9 cellular contexts compared by ENCODE assay signal in genomic region chr14:69650948-69651369, GRCh38. TPM values are rescaled to one million over a fixed set of nuclear protein-coding genes. Genes with fewer than 3 reads are reported as not detected.
DNase-seq lines count a peak whose midpoint lies in the region; ATAC-seq, FAIRE-seq and TF ChIP-seq lines count a peak whose summit lies in the region.
"Had no signal": no experiment of that assay in that cellular context is flagged by ENCODE, and none has a peak within 500 bp of the region (broad histone marks: within the 10 kb centered on the region; RNA-seq: fewer than 3 reads in every experiment).

No MANE protein-coding gene starts in this region.

- no peak overlapping the region for H2AFZ ChIP-seq in astrocyte (ENCODE audit: low read depth, low read length)

- H3K79me2 ChIP-seq in astrocyte (ENCODE audit: insufficient read depth, low read length) = peaks cover 78% of the 10 kb centered on the region

- TF ChIP-seq EP300 in transverse colon (IDR thresholded peaks at IDR 0.05; ENCODE audit: low read depth) = no peak

- H3K4me3 Mint-ChIP-seq in activated T-cell treated with anti-CD3 and anti-CD28 coated beads, Interleukin-2, amount 50 U/mL, for 72 hours = peak overlapping the region; percentile 17 to 22
- peak overlapping the region; percentile 42 for H3K4me3 Mint-ChIP-seq in astrocyte (ENCODE audit: unreplicated experiment)

- H3K36me3 ChIP-seq in astrocyte (ENCODE audit: insufficient read depth, low read length) = no peaks in the 10 kb centered on the region
- no peaks in the 10 kb centered on the region for H3K36me3 ChIP-seq in lower lobe of right lung
- no peaks in the 10 kb centered on the region for H3K36me3 ChIP-seq in transverse colon

- in situ Hi-C loops in transverse colon (cut with MboI; ENCODE audit: low pct_ligation_motif_present in 1 of 4, low pct_unique_long_range_greater_than_20kb in 1 of 4, low sequenced_read_pairs in 3 of 4) = no loop called here

- H3K4me2 ChIP-seq in astrocyte (ENCODE audit: low read length) = peak overlapping the region; percentile 42

- peaks cover 64% of the 10 kb centered on the region for H4K20me1 ChIP-seq in astrocyte (ENCODE audit: insufficient read depth, low read length)

- intact Hi-C loops in lower lobe of right lung (cut with DNase I) = no loop called here
- intact Hi-C loops in transverse colon (cut with DNase I; ENCODE audit: low total_unique reads) = no loop called here

- no peaks in the 10 kb centered on the region for H3K27me3 Mint-ChIP-seq in activated T-cell treated with anti-CD3 and anti-CD28 coated beads, Interleukin-2, amount 50 U/mL, for 72 hours (ENCODE audit: low read depth)
- H3K27me3 Mint-ChIP-seq in astrocyte (ENCODE audit: low read depth, unreplicated experiment) = no peaks in the 10 kb centered on the region

- H3K9me3 ChIP-seq in astrocyte (ENCODE audit: insufficient read depth, low read depth, low read length) = no peaks in the 10 kb centered on the region
- no peaks in the 10 kb centered on the region for H3K9me3 ChIP-seq in lower lobe of right lung
- no peaks in the 10 kb centered on the region for H3K9me3 ChIP-seq in transverse colon

- H3K27ac ChIP-seq in astrocyte (ENCODE audit: low read depth, low read length) = no peak overlapping the region
- peak overlapping the region; percentile 61 for H3K27ac ChIP-seq in lower lobe of right lung
- peak overlapping the region; percentile 77 to 91 (median 85) for H3K27ac ChIP-seq in transverse colon

- H3K4me1 Mint-ChIP-seq in activated T-cell treated with anti-CD3 and anti-CD28 coated beads, Interleukin-2, amount 50 U/mL, for 72 hours (ENCODE audit: low read depth) = peaks cover 88% of the 10 kb centered on the region
- H3K4me1 Mint-ChIP-seq in astrocyte (ENCODE audit: low read depth, unreplicated experiment) = peaks cover 68% of the 10 kb centered on the region

- H3K4me1 ChIP-seq in astrocyte (ENCODE audit: insufficient read depth, low read length) (peaks cover 48% of the 10 kb centered on the region), lower lobe of right lung (peaks cover 88% of the 10 kb centered on the region), transverse colon (peaks cover 58 to 88% (median 77%) of the 10 kb centered on the region in 4 donors)

- H3K27me3 ChIP-seq in astrocyte (ENCODE audit: insufficient read depth, low read length) = no peaks in the 10 kb centered on the region
- no peaks in the 10 kb centered on the region for H3K27me3 ChIP-seq in lower lobe of right lung (ENCODE audit: low read depth)
- no peaks in the 10 kb centered on the region for H3K27me3 ChIP-seq in transverse colon

- H3K9ac ChIP-seq in astrocyte (ENCODE audit: low read length) = no peak overlapping the region

- H3K4me3 ChIP-seq in astrocyte (ENCODE audit: insufficient read depth, low read depth, low read length) (no peak overlapping the region), lower lobe of right lung (no peak overlapping the region), transverse colon (no peak overlapping the region)

- TF ChIP-seq POLR2A in transverse colon (IDR thresholded peaks at IDR 0.05) = no peak

- no peak for DNase-seq in activated T-cell treated with anti-CD3 and anti-CD28 coated beads, Interleukin-2, amount 50 U/mL, for 72 hours
- DNase-seq in activated T-cell treated with anti-CD3 and anti-CD28 coated beads for 4 hours (no peak), astrocyte (ENCODE audit: low read depth) (no peak), lower lobe of right lung (no peak), transverse colon (no peak), cerebellar nuclear complex (lab: John Stamatoyannopoulos, UW) (no peak), GM19240 (ENCODE audit: insufficient read length, low spot score) (no peak), globus pallidus (ENCODE audit: low spot score) (no peak)
- DNase-seq: NCI-H510A had no signal

- WGBS in transverse colon (ENCODE audit: low coverage in 1 of 2), 2 donors = 62 to 79% methylated on average over 2 to 3 of the region's 3 CpGs

- H3K27ac Mint-ChIP-seq in activated T-cell treated with anti-CD3 and anti-CD28 coated beads, Interleukin-2, amount 50 U/mL, for 72 hours = peak overlapping the region; percentile 71
- H3K27ac Mint-ChIP-seq in astrocyte (ENCODE audit: unreplicated experiment) = peak overlapping the region; percentile 13

- no peak for ATAC-seq in activated T-cell treated with anti-CD3 and anti-CD28 coated beads, Interleukin-2, amount 50 U/mL, for 72 hours (replicated peaks in 1 of 2)
- peak; percentile 55 for ATAC-seq in lower lobe of right lung

- no peak for TF ChIP-seq CTCF in astrocyte (IDR thresholded peaks at IDR 0.05; ENCODE audit: insufficient read depth, low read depth, low read length)
- TF ChIP-seq CTCF in lower lobe of right lung (IDR thresholded peaks at IDR 0.05) = no peak
- no peak for TF ChIP-seq CTCF in transverse colon (IDR thresholded peaks at IDR 0.05)

- H3K36me3 Mint-ChIP-seq in activated T-cell treated with anti-CD3 and anti-CD28 coated beads, Interleukin-2, amount 50 U/mL, for 72 hours (ENCODE audit: insufficient read depth in 2 of 2) = peaks cover 5 to 6% of the 10 kb centered on the region in 2 donors
- H3K36me3 Mint-ChIP-seq in astrocyte (ENCODE audit: low read depth, unreplicated experiment) = peaks cover 6% of the 10 kb centered on the region

- FAIRE-seq in astrocyte (lab: Jason Lieb, UNC) = no peak

- no peaks in the 10 kb centered on the region for H3K9me3 Mint-ChIP-seq in activated T-cell treated with anti-CD3 and anti-CD28 coated beads, Interleukin-2, amount 50 U/mL, for 72 hours
- H3K9me3 Mint-ChIP-seq in astrocyte (ENCODE audit: unreplicated experiment) = no peaks in the 10 kb centered on the region

RNA-seq across cellular contexts. Expression of gene SUSD6, which starts 39.6 kb away (rescaled TPM):
- 10 to 100 TPM; 60.3 to 73.8 TPM for total RNA-seq in activated T-cell treated with anti-CD3 and anti-CD28 coated beads, Interleukin-2, amount 50 U/mL, for 72 hours
- 25.6 and 30.6 TPM in 2 replicates for total RNA-seq in astrocyte
- total RNA-seq in lower lobe of right lung = 80.1 TPM
- 100 to 1,000 TPM in 2 of 4 donors, 10 to 100 TPM in 2; 29.1 to 159 (median 95.0) TPM for total RNA-seq in transverse colon

Comparison
In these comparisons a context has a peak if more than half of its experiments do, and no peak if none do; other contexts are left out.
1. ATAC-seq: peak in lower lobe of right lung (2 of 2); none in activated T-cell treated with anti-CD3 and anti-CD28 coated beads, Interleukin-2, amount 50 U/mL, for 72 hours (0 of 2).